11 cellular contexts compared by ENCODE assay signal in the genomic region with DNA sequence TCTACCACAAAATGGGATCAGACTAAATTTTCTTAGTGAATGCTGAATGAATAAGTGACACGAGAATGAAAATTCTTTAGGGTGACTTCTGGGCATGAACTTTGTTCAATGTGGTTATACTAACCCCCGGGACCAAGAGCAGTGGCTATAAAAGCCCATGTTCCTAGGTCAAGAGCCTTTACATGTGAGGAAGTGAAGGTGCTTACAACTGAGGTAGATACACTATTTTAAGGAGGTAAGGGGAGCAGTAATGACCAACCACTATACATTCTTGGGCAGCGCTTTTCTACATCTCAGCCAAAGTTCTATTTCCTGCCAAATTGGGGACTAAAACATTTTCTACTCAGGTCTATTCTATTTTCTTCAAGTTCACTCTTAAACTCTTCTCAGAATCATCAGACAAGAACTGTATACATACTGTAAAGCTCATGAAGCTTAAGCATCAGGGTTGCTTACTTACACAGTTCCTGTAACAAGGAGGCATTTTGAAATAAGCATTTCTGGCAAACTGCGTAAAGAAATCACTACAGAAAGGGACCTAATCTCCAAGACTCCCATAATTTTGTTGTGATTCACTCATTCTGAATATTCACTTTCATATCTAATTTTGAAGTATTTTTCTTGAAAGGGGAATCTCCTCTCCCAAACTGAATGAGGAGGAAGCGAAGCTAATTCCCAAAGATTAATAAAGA. TPM values are rescaled to one million over a fixed set of nuclear protein-coding genes. Genes with fewer than 3 reads are reported as not detected.
DNase-seq lines count a peak whose midpoint lies in the region; ATAC-seq and TF ChIP-seq lines count a peak whose summit lies in the region.
"Had no signal": no experiment of that assay in that cellular context is flagged by ENCODE, and none has a peak within 500 bp of the region (broad histone marks: within the 10 kb centered on the region; RNA-seq: fewer than 3 reads in every experiment).

No MANE protein-coding gene starts in this region.

- H3K9me3 Mint-ChIP-seq in osteocyte (ENCODE audit: unreplicated experiment) = peaks cover 16% of the 10 kb centered on the region
- peaks cover 22 to 30% (median 26%) of the 10 kb centered on the region in 5 donors for H3K9me3 Mint-ChIP-seq in CD8-positive, alpha-beta memory T cell
- H3K9me3 Mint-ChIP-seq in activated CD8-positive, alpha-beta T cell treated with anti-CD3 and anti-CD28 coated beads for 36 hours = peaks cover 9% of the 10 kb centered on the region

- H3K4me3 Mint-ChIP-seq in osteocyte (ENCODE audit: unreplicated experiment) = peak overlapping the region; percentile 95
- H3K4me3 Mint-ChIP-seq in CD8-positive, alpha-beta memory T cell = peak overlapping the region in 2 of 7 donors; percentile 39 to 65
- H3K4me3 Mint-ChIP-seq in activated CD8-positive, alpha-beta T cell treated with anti-CD3 and anti-CD28 coated beads for 36 hours = no peak overlapping the region

- DNase-seq in AG09309 (ENCODE audit: low read depth) (no peak), Panc1 (ENCODE audit: low read depth, low spot score) (no peak), esophagus squamous epithelium (lab: John Stamatoyannopoulos, UW) (no peak), osteocyte (ENCODE audit: extremely low spot score, unreplicated experiment) (no peak), COR-L47 (lab: John Stamatoyannopoulos, UW) (no peak), NCI-H446 treated with DMSO at 0.1 percent for 48 hours (lab: John Stamatoyannopoulos, UW) (no peak)
- DNase-seq in CD8-positive, alpha-beta memory T cell = no peak
- no peak for DNase-seq in activated CD8-positive, alpha-beta T cell treated with anti-CD3 and anti-CD28 coated beads for 36 hours
- DNase-seq: activated CD8-positive, alpha-beta memory T cell treated with anti-CD3 and anti-CD28 coated beads, Interleukin-2, amount 50 U/mL, for 4 hours; T-helper 17 cell had no signal

- no peak for TF ChIP-seq POLR2A in esophagus squamous epithelium (IDR thresholded peaks at IDR 0.05)

- TF ChIP-seq CTCF in AG09309 (IDR thresholded peaks at IDR 0.05; ENCODE audit: control insufficient read depth, insufficient read depth, low read depth, low read length, missing control alignments) = no peak
- TF ChIP-seq CTCF in Panc1 (IDR thresholded peaks at IDR 0.05) = no peak
- no peak for TF ChIP-seq CTCF in esophagus squamous epithelium (IDR thresholded peaks at IDR 0.05)
- no peak for TF ChIP-seq CTCF in osteocyte (IDR thresholded peaks at IDR 0.05)
- no peak for TF ChIP-seq CTCF in activated CD8-positive, alpha-beta T cell treated with anti-CD3 and anti-CD28 coated beads for 36 hours (IDR thresholded peaks at IDR 0.05)

- in situ Hi-C loops in Panc1 (cut with HindIII; ENCODE audit: low pct_unique_long_range_greater_than_20kb, low sequenced_read_pairs) = no loop called here

- intact Hi-C loops in Panc1 (cut with micrococcal nuclease; ENCODE audit: unreplicated experiment) = loop anchor here (2.0 kb wide), 1 partner anchor 81 kb away; no protein-coding TSS in a partner anchor
- intact Hi-C loops in esophagus squamous epithelium (cut with DNase I) = no loop called here
- intact Hi-C loops in activated CD8-positive, alpha-beta T cell treated with anti-CD3 and anti-CD28 coated beads for 36 hours (cut with micrococcal nuclease) = no loop called here

- no peaks in the 10 kb centered on the region; the same call in 1 of the 2 replicates for H3K36me3 ChIP-seq in Panc1 (ENCODE audit: control insufficient read depth, insufficient read depth, low read length)
- H3K36me3 ChIP-seq in esophagus squamous epithelium = no peaks in the 10 kb centered on the region
- no peaks in the 10 kb centered on the region for H3K36me3 ChIP-seq in CD8-positive, alpha-beta memory T cell (ENCODE audit: insufficient read depth, low read length)
- H3K36me3 ChIP-seq: BLaER1 treated with 17β-estradiol and CSF1 and Interleukin-3, amounts not matched to agents 10 nM and 100 nM had no signal

- H3K27ac Mint-ChIP-seq in osteocyte (ENCODE audit: unreplicated experiment) = peak overlapping the region; percentile 81
- no peak overlapping the region for H3K27ac Mint-ChIP-seq in CD8-positive, alpha-beta memory T cell
- no peak overlapping the region for H3K27ac Mint-ChIP-seq in activated CD8-positive, alpha-beta T cell treated with anti-CD3 and anti-CD28 coated beads for 36 hours
- H3K27ac Mint-ChIP-seq: T-helper 17 cell had no signal

- H3K4me1 ChIP-seq in Panc1 (ENCODE audit: control insufficient read depth, insufficient read depth, low read length) (peaks cover 28% of the 10 kb centered on the region), esophagus squamous epithelium (peaks cover 0 to 20% (median 2%) of the 10 kb centered on the region in 3 donors)
- no peaks in the 10 kb centered on the region for H3K4me1 ChIP-seq in CD8-positive, alpha-beta memory T cell (ENCODE audit: insufficient read depth, low read length)

- H3K36me3 Mint-ChIP-seq in osteocyte (ENCODE audit: unreplicated experiment) = peaks cover 26% of the 10 kb centered on the region
- peaks cover 0 to 5% (median 0%) of the 10 kb centered on the region in 3 donors for H3K36me3 Mint-ChIP-seq in CD8-positive, alpha-beta memory T cell
- peaks cover 5% of the 10 kb centered on the region for H3K36me3 Mint-ChIP-seq in activated CD8-positive, alpha-beta T cell treated with anti-CD3 and anti-CD28 coated beads for 36 hours (ENCODE audit: low read depth)

- CTCF ChIA-PET in Panc1 (lab: Charles Lee) = no interaction called here
- CTCF ChIA-PET in CD8-positive, alpha-beta memory T cell (lab: Charles Lee) = no interaction called here
- CTCF ChIA-PET in activated CD8-positive, alpha-beta T cell treated with anti-CD3 and anti-CD28 coated beads for 36 hours (lab: Charles Lee) = interaction anchor here (1.3 kb wide), 1 partner anchor 10 kb away, joined by 3 read pairs; no protein-coding TSS in a partner anchor

- 0 out of 2 replicates have a peak, but pooled peaks have one; percentile 18 for ATAC-seq in Panc1
- ATAC-seq in activated CD8-positive, alpha-beta T cell treated with anti-CD3 and anti-CD28 coated beads for 36 hours = no peak
- ATAC-seq: T-helper 17 cell had no signal

- H3K4me3 ChIP-seq in AG09309 (ENCODE audit: control insufficient read depth, low read depth, low read length) (peak overlapping the region; percentile 81), Panc1 (ENCODE audit: low read depth in 2 of 2, low read length in 2 of 2) (peak overlapping the region; percentile 66 to 77), esophagus squamous epithelium (peak overlapping the region in 3 of 4 donors; percentile 58 to 83 (median 80))
- no peak overlapping the region for H3K4me3 ChIP-seq in CD8-positive, alpha-beta memory T cell (ENCODE audit: low read length)

- H3K27me3 ChIP-seq in Panc1 (ENCODE audit: control insufficient read depth, insufficient read depth, low read length) (no peaks in the 10 kb centered on the region), esophagus squamous epithelium (peaks cover 0 to 44% (median 1%) of the 10 kb centered on the region in 4 donors)
- peaks cover 16% of the 10 kb centered on the region for H3K27me3 ChIP-seq in CD8-positive, alpha-beta memory T cell (ENCODE audit: insufficient read depth, low read length, poor library complexity, severe bottlenecking)

- no peaks in the 10 kb centered on the region for H3K27me3 Mint-ChIP-seq in osteocyte (ENCODE audit: unreplicated experiment)
- H3K27me3 Mint-ChIP-seq in CD8-positive, alpha-beta memory T cell = peaks cover 61 to 85% of the 10 kb centered on the region in 2 donors
- H3K27me3 Mint-ChIP-seq in activated CD8-positive, alpha-beta T cell treated with anti-CD3 and anti-CD28 coated beads for 36 hours = peaks cover 63% of the 10 kb centered on the region

- BruUV-seq in Panc1 (replicated peaks; lab: Mats Ljungman, UMichigan) = TSS peak; percentile 74

- peaks cover 25% of the 10 kb centered on the region for H3K4me1 Mint-ChIP-seq in osteocyte (ENCODE audit: unreplicated experiment)
- peaks cover 10 to 15% (median 15%) of the 10 kb centered on the region in 3 donors for H3K4me1 Mint-ChIP-seq in CD8-positive, alpha-beta memory T cell
- H3K4me1 Mint-ChIP-seq in activated CD8-positive, alpha-beta T cell treated with anti-CD3 and anti-CD28 coated beads for 36 hours (ENCODE audit: low read depth) = peaks cover 5% of the 10 kb centered on the region

- POLR2A ChIA-PET in Panc1 (lab: Charles Lee) = interaction anchor here (0.6 to 1.1 kb wide), 4 partner anchors 9 to 182 kb away, joined by 5 to 14 read pairs (median 7); partner anchors contain the start of gene ARHGAP29
- POLR2A ChIA-PET in CD8-positive, alpha-beta memory T cell (lab: Charles Lee) = no interaction called here
- POLR2A ChIA-PET in activated CD8-positive, alpha-beta T cell treated with anti-CD3 and anti-CD28 coated beads for 36 hours (lab: Charles Lee) = no interaction called here

- 70 to 81% methylated on average over 5 of the region's 5 CpGs for WGBS in esophagus squamous epithelium, 2 donors

- H3K27ac ChIP-seq in Panc1 (ENCODE audit: low read length) (peak overlapping the region; percentile 99), esophagus squamous epithelium (peak overlapping the region; percentile 47 to 90 (median 68))
- H3K27ac ChIP-seq in CD8-positive, alpha-beta memory T cell (ENCODE audit: low read depth, low read length) = no peak overlapping the region
- H3K27ac ChIP-seq: BLaER1 treated with 17β-estradiol and CSF1 and Interleukin-3, amounts not matched to agents 10 nM and 100 nM had no signal

- H3K9me3 ChIP-seq in Panc1 (ENCODE audit: control insufficient read depth, insufficient read depth, low read depth, low read length) (peaks cover 5% of the 10 kb centered on the region; the same call in 1 of the 2 replicates), esophagus squamous epithelium (peaks cover 0 to 8% (median 0%) of the 10 kb centered on the region in 3 donors)
- no peaks in the 10 kb centered on the region for H3K9me3 ChIP-seq in CD8-positive, alpha-beta memory T cell (ENCODE audit: low read length)

RNA-seq across cellular contexts. Expression of gene ARHGAP29, which starts 8.5 kb away (rescaled TPM):
- total RNA-seq in Panc1 (2021; ENCODE audit: unreplicated experiment) (197 TPM), esophagus squamous epithelium (10 to 100 TPM in 1 of 4 donors, 1 to 10 TPM in 3; 1.4 to 30.5 (median 5.6) TPM), osteocyte (180 and 187 TPM in 2 replicates)
- polyA plus RNA-seq in Panc1 (2012; ENCODE audit: insufficient read length) = 64.8 TPM
- total RNA-seq in CD8-positive, alpha-beta memory T cell = not detected
- not detected for polyA plus RNA-seq in CD8-positive, alpha-beta memory T cell
- not detected for total RNA-seq in activated CD8-positive, alpha-beta T cell treated with anti-CD3 and anti-CD28 coated beads for 36 hours
